Comparison of ENCODE assay signal across 13 cellular contexts in the genomic region with DNA sequence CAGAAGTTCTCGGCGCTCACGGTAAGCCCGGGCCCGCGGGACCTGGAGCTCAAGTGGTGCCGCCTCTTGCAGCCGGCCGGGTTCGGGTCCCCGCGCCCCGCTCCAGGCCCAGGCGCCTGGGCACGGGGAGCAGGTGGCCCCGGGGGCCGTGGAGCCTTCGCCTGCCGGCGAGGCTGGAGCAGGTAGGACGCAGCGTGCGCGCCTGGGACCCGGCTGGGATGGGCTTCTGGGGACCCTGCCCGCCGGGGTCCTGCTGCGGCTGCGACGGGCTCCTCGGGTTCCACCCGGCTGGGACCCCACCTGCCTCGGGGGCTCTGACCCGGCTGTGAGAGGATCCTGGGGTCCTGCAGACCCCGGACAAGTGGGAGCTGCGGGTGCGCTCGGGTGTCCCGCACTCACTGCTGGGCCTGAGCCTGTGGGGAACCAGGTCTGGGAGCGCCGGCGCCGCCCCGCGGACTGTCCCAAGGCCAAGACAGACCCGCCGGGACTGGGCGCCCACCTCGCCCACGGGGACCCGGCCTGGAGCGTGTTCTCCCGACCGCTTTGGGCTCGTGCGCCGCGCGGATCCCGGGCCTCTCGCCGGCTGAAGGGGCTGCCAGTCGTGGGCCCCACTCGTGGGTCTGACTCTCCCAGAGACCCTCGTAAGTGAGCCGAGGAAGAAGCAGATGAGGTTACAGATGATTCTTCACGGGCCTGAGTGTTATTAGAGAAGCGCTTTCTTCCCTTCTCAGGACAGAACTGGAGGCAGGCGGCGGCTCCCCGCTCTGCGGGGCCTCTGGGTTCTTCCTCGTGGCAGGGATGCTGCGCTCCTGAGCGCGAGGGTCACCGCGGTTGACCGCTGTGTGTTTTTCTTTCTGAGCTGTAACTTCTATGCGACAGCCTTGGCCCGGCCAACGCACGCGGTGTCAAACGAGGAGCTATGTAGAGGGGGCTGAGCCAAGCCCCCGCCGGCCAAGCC. TPM values are rescaled to one million over a fixed set of nuclear protein-coding genes. Genes with fewer than 3 reads are reported as not detected.
DNase-seq lines count a peak whose midpoint lies in the region; ATAC-seq and TF ChIP-seq lines count a peak whose summit lies in the region.
"Had no signal": no experiment of that assay in that cellular context is flagged by ENCODE, and none has a peak within 500 bp of the region (broad histone marks: within the 10 kb centered on the region; RNA-seq: fewer than 3 reads in every experiment).

No MANE protein-coding gene starts in this region.

- H3K4me1 Mint-ChIP-seq in effector memory CD8-positive, alpha-beta T cell (ENCODE audit: low read depth in 2 of 2) = no peaks in the 10 kb centered on the region
- H3K4me1 Mint-ChIP-seq: activated naive CD4-positive, alpha-beta T cell treated with anti-CD3 and anti-CD28 coated beads, Interleukin-2, amount 50 U/mL, for 24 hours had no signal

- H3K4me1 ChIP-seq in Panc1 (ENCODE audit: control insufficient read depth, insufficient read depth, low read length) = no peaks in the 10 kb centered on the region
- peaks cover 0 to 41% (median 5%) of the 10 kb centered on the region in 3 donors for H3K4me1 ChIP-seq in gastroesophageal sphincter
- H3K4me1 ChIP-seq in muscle layer of duodenum (ENCODE audit: control insufficient read depth in 1 of 2, insufficient read depth in 2 of 2, low read length in 2 of 2) = peaks cover 0 to 19% of the 10 kb centered on the region in 2 donors
- H3K4me1 ChIP-seq in tibial artery = peaks cover 0 to 46% (median 20%) of the 10 kb centered on the region in 4 donors
- no peaks in the 10 kb centered on the region for H3K4me1 ChIP-seq in PC-3 (ENCODE audit: insufficient read depth, low read length)

- H3K27ac ChIP-seq in Panc1 (ENCODE audit: low read length) (no peak overlapping the region), gastroesophageal sphincter (peak overlapping the region; percentile 3 to 81 (median 66)), muscle layer of duodenum (ENCODE audit: low read length) (no peak overlapping the region), tibial artery (peak overlapping the region; percentile 79 to 86), PC-3 (ENCODE audit: low read length) (no peak overlapping the region)
- H3K27ac ChIP-seq: right lobe of liver had no signal

- no peak overlapping the region for H3K4me3 Mint-ChIP-seq in effector memory CD8-positive, alpha-beta T cell
- H3K4me3 Mint-ChIP-seq: activated naive CD4-positive, alpha-beta T cell treated with anti-CD3 and anti-CD28 coated beads, Interleukin-2, amount 50 U/mL, for 24 hours; stimulated activated naive B cell treated with anti-CD40 and anti-IgM and Interleukin-4, amounts not matched to agents 10 μg/mL and 1 μg/mL and 100 μg/mL, for 72 hours had no signal

- no peak for DNase-seq in Panc1 (ENCODE audit: low read depth, low spot score)
- no peak for DNase-seq in tibial artery
- DNase-seq in cerebellar cortex (ENCODE audit: low spot score) = no peak
- DNase-seq in effector memory CD8-positive, alpha-beta T cell = no peak
- no peak for DNase-seq in PC-3
- DNase-seq: activated CD4-positive, alpha-beta T cell treated with anti-CD3 and anti-CD28 coated beads for 4 hours; right lobe of liver; stimulated activated naive B cell treated with anti-CD40 and anti-IgM and Interleukin-4, amounts not matched to agents 10 μg/mL and 1 μg/mL and 100 μg/mL, for 72 hours had no signal

- no peak for TF ChIP-seq EP300 in gastroesophageal sphincter (IDR thresholded peaks at IDR 0.05)

- no peak overlapping the region for H2AFZ ChIP-seq in PC-3 (ENCODE audit: low read length)

- H3K9me2 ChIP-seq in PC-3 (replicated peaks; ENCODE audit: low read length) = no peaks in the 10 kb centered on the region

- in situ Hi-C loops in Panc1 (cut with HindIII; ENCODE audit: low pct_unique_long_range_greater_than_20kb, low sequenced_read_pairs) = no loop called here

- intact Hi-C loops in Panc1 (cut with micrococcal nuclease; ENCODE audit: unreplicated experiment) (no loop called here), tibial artery (cut with DNase I; ENCODE audit: low total_unique reads) (loop anchor here (5.0 kb wide), 1 partner anchor 96 kb away; no protein-coding TSS in a partner anchor), PC-3 (cut with micrococcal nuclease) (no loop called here)

- TF ChIP-seq POLR2A in gastroesophageal sphincter (IDR thresholded peaks at IDR 0.05) = peak in 1 of 2 donors; percentile 5

- no peaks in the 10 kb centered on the region for H3K9me3 Mint-ChIP-seq in effector memory CD8-positive, alpha-beta T cell
- H3K9me3 Mint-ChIP-seq: activated naive CD4-positive, alpha-beta T cell treated with anti-CD3 and anti-CD28 coated beads, Interleukin-2, amount 50 U/mL, for 24 hours; stimulated activated naive B cell treated with anti-CD40 and anti-IgM and Interleukin-4, amounts not matched to agents 10 μg/mL and 1 μg/mL and 100 μg/mL, for 72 hours had no signal

- no peaks in the 10 kb centered on the region for H3K36me3 Mint-ChIP-seq in effector memory CD8-positive, alpha-beta T cell (ENCODE audit: insufficient read depth)
- H3K36me3 Mint-ChIP-seq: activated naive CD4-positive, alpha-beta T cell treated with anti-CD3 and anti-CD28 coated beads, Interleukin-2, amount 50 U/mL, for 24 hours had no signal

- POLR2A ChIA-PET in Panc1 (lab: Charles Lee) = no interaction called here
- POLR2A ChIA-PET in PC-3 (lab: Charles Lee; ENCODE audit: unreplicated experiment) = no interaction called here

- CTCF ChIA-PET in Panc1 (lab: Charles Lee) (no interaction called here), PC-3 (lab: Charles Lee) (no interaction called here)

- H3K4me3 ChIP-seq in Panc1 (ENCODE audit: low read depth in 2 of 2, low read length in 2 of 2) (no peak overlapping the region), gastroesophageal sphincter (peak overlapping the region; percentile 72 to 83), muscle layer of duodenum (ENCODE audit: low read depth in 1 of 2, low read length in 2 of 2) (peak overlapping the region; percentile 63 to 83), tibial artery (peak overlapping the region; percentile 77 to 95), PC-3 (ENCODE audit: low read length) (no peak overlapping the region)

- H3F3A ChIP-seq in PC-3 (ENCODE audit: low read length, unreplicated experiment) = no peaks in the 10 kb centered on the region

- H3K9me3 ChIP-seq in Panc1 (ENCODE audit: control insufficient read depth, insufficient read depth, low read depth, low read length) (no peaks in the 10 kb centered on the region), gastroesophageal sphincter (no peaks in the 10 kb centered on the region), muscle layer of duodenum (ENCODE audit: control insufficient read depth in 1 of 2, low read length in 2 of 2) (no peaks in the 10 kb centered on the region), tibial artery (no peaks in the 10 kb centered on the region), PC-3 (ENCODE audit: low read length) (no peaks in the 10 kb centered on the region)
- H3K9me3 ChIP-seq: right lobe of liver had no signal

- no peak overlapping the region for H3K9ac ChIP-seq in PC-3 (ENCODE audit: low read length)

- H3K4me2 ChIP-seq in PC-3 (ENCODE audit: low read length) = no peak overlapping the region

- BruUV-seq in Panc1 (replicated peaks; lab: Mats Ljungman, UMichigan) (no TSS peak), PC-3 (replicated peaks; lab: Mats Ljungman, UMichigan) (no TSS peak)

- H3K27me3 Mint-ChIP-seq in effector memory CD8-positive, alpha-beta T cell = peaks cover 51 to 67% of the 10 kb centered on the region in 2 donors

- whole genome bisulfite sequencing in gastroesophageal sphincter (ENCODE audit: low coverage in 1 of 2), 2 donors = 2 to 80% methylated on average over 2 to 10 of the region's 87 CpGs

- H4K20me1 ChIP-seq in PC-3 (ENCODE audit: low read length) = no peaks in the 10 kb centered on the region

- H3K79me2 ChIP-seq in PC-3 (ENCODE audit: low read length) = no peaks in the 10 kb centered on the region

- TF ChIP-seq CTCF in Panc1 (IDR thresholded peaks at IDR 0.05) = no peak
- no peak for TF ChIP-seq CTCF in gastroesophageal sphincter (IDR thresholded peaks at IDR 0.05)
- TF ChIP-seq CTCF in tibial artery (IDR thresholded peaks at IDR 0.05) = no peak
- TF ChIP-seq CTCF in PC-3 (conservative IDR thresholded peaks at IDR 0.05; ENCODE audit: low read depth, low read length) = no peak

- ATAC-seq in Panc1 (peak; percentile 54), gastroesophageal sphincter (peak; percentile 41), PC-3 (no peak)
- ATAC-seq in effector memory CD8-positive, alpha-beta T cell (replicated peaks) = no peak
- ATAC-seq: stimulated activated naive B cell treated with anti-CD40 and anti-IgM and Interleukin-4, amounts not matched to agents 10 μg/mL and 1 μg/mL and 100 μg/mL, for 72 hours had no signal

- H3K36me3 ChIP-seq in Panc1 (ENCODE audit: control insufficient read depth, insufficient read depth, low read length) (no peaks in the 10 kb centered on the region), gastroesophageal sphincter (no peaks in the 10 kb centered on the region), muscle layer of duodenum (ENCODE audit: control insufficient read depth in 1 of 2, insufficient read depth in 2 of 2, low read length in 2 of 2) (no peaks in the 10 kb centered on the region), tibial artery (no peaks in the 10 kb centered on the region), PC-3 (ENCODE audit: low read depth, low read length) (no peaks in the 10 kb centered on the region)
- H3K36me3 ChIP-seq: right lobe of liver had no signal

- H3K27me3 ChIP-seq in Panc1 (ENCODE audit: control insufficient read depth, insufficient read depth, low read length) (peaks cover 66% of the 10 kb centered on the region), gastroesophageal sphincter (peaks cover 21% of the 10 kb centered on the region), muscle layer of duodenum (ENCODE audit: low read depth, low read length) (peaks cover 10% of the 10 kb centered on the region), tibial artery (no peaks in the 10 kb centered on the region), PC-3 (ENCODE audit: low read length) (peaks cover 16% of the 10 kb centered on the region)

- H3K27ac Mint-ChIP-seq in effector memory CD8-positive, alpha-beta T cell = no peak overlapping the region
- H3K27ac Mint-ChIP-seq: activated naive CD4-positive, alpha-beta T cell treated with anti-CD3 and anti-CD28 coated beads, Interleukin-2, amount 50 U/mL, for 24 hours; stimulated activated naive B cell treated with anti-CD40 and anti-IgM and Interleukin-4, amounts not matched to agents 10 μg/mL and 1 μg/mL and 100 μg/mL, for 72 hours had no signal

RNA-seq across cellular contexts. Expression of gene SMOC2, which starts 0.7 kb away (rescaled TPM):
- total RNA-seq in Panc1 (2021; ENCODE audit: unreplicated experiment) = 0.13 TPM
- not detected for polyA plus RNA-seq in Panc1 (2012; ENCODE audit: insufficient read length)
- total RNA-seq in gastroesophageal sphincter = 100 to 1,000 TPM in 3 of 4 donors, 10 to 100 TPM in 1; 45.8 to 382 (median 160) TPM
- not detected in 2 replicates for total RNA-seq in PC-3 (2014; rRNA removed)
- total RNA-seq: fibroblast of lung, RPMI7951 had no signal
- polyA plus RNA-seq: fibroblast of lung had no signal

Comparison
In these comparisons a context has a peak if more than half of its experiments do, and no peak if none do; other contexts are left out.
1. ATAC-seq: peak in Panc1 (single experiment) and gastroesophageal sphincter (single experiment); none in effector memory CD8-positive, alpha-beta T cell (single experiment) and PC-3 (single experiment).
2. H3K27ac ChIP-seq: peak in gastroesophageal sphincter (4 of 4) and tibial artery (2 of 2); none in Panc1 (single experiment), muscle layer of duodenum (single experiment) and PC-3 (single experiment).
3. H3K4me3 ChIP-seq: peak in gastroesophageal sphincter (2 of 2), muscle layer of duodenum (2 of 2) and tibial artery (2 of 2); none in Panc1 (0 of 2) and PC-3 (single experiment).
4. RNA of gene SMOC2, which starts 0.7 kb away (total RNA-seq): 45.8 to 382 TPM in gastroesophageal sphincter; 0.13 TPM in Panc1 (single experiment) and not detected in PC-3; every median in the first group is over 10 times any median in the second.